29 cellular contexts compared by ENCODE assay signal in the genomic region with DNA sequence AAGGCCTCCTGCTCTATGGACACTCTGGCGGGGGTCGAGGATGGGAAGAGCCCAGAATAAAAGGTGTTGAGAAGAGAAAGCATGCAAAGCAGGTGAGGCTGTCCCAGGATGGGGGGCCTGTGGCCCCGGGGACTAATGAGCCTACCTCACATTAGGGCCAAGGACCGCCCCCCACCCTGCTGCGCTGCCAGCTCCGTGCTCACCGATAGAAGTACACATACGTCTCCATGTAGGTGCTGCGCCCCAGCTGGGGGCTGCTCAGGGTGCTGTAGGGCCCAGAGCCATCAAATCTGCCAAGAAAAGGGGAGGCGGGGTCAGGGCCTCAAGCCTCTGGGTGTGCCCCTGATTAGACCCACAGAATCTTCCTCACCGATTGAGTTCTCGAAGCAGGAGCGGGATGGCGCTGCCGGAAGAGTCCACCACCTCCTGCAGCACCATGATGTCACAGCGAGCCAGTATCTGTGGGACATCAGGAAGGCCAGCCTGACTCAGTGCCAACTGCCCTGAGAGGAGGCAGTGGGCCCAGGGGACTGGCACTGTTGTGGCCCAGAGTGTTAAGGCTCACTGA.
"Had no signal": no experiment of that assay in that cellular context is flagged by ENCODE, and none has a peak within 500 bp of the region (broad histone marks: within the 10 kb centered on the region; RNA-seq: fewer than 3 reads in every experiment).

No MANE protein-coding gene starts in this region.

- FAIRE-seq: islet of Langerhans, urothelium cell line had no signal

- H3K27ac Mint-ChIP-seq: immature natural killer cell; mesothelial cell of epicardium; naive B cell; natural killer cell; nephron progenitor cell; neural progenitor cell; stimulated activated naive CD8-positive, alpha-beta T cell treated with anti-CD3 and anti-CD28 coated beads, Interleukin-15, Interleukin-2, amounts not matched to agents 100 ng/mL and 50 ng/mL, for 24 hours had no signal

- H3K27me3 ChIP-seq: neural progenitor cell, neutrophil, right lobe of liver, suprapubic skin, tibial artery, upper lobe of right lung had no signal

- H3K9ac ChIP-seq: neural progenitor cell, parathyroid adenoma had no signal

- H3K36me3 Mint-ChIP-seq: natural killer cell had no signal

- H3K4me3 Mint-ChIP-seq: immature natural killer cell; mesothelial cell of epicardium; natural killer cell; nephron progenitor cell; neural progenitor cell; stimulated activated naive CD8-positive, alpha-beta T cell treated with anti-CD3 and anti-CD28 coated beads, Interleukin-15, Interleukin-2, amounts not matched to agents 100 ng/mL and 50 ng/mL, for 24 hours had no signal

- H3K4me3 ChIP-seq: left ventricle myocardium inferior, lung, neural progenitor cell, psoas muscle, right lobe of liver, skin epidermis, suprapubic skin, thoracic aorta, tibial artery, upper lobe of right lung had no signal

- H3K4me2 ChIP-seq: neural progenitor cell had no signal

- H3K36me3 ChIP-seq: neural progenitor cell had no signal

- H3K79me2 ChIP-seq: parathyroid adenoma had no signal

- H3K27ac ChIP-seq: left ventricle myocardium inferior, neural progenitor cell, neutrophil, parathyroid adenoma, psoas muscle, right lobe of liver, skin epidermis, suprapubic skin, thoracic aorta, tibial artery, upper lobe of right lung had no signal

- H3K4me1 ChIP-seq: neural progenitor cell, parathyroid adenoma, psoas muscle had no signal

- DNase-seq: hypothalamus; immature natural killer cell; left ventricle myocardium inferior; mesendoderm; naive B cell; natural killer cell; nephron progenitor cell; occipital lobe; psoas muscle; right lobe of liver; stimulated activated CD4-positive, alpha-beta T cell treated with anti-CD3 and anti-CD28 coated beads, Interleukin-12 subunit alpha, Interleukin-12 subunit beta, amount 100 ng/mL, for 4 hours; stimulated activated CD4-positive, alpha-beta T cell treated with anti-CD3 and anti-CD28 coated beads, Interleukin-15, amount 100 ng/mL, for 24 hours; stimulated activated CD4-positive, alpha-beta T cell treated with anti-CD3 and anti-CD28 coated beads, Interleukin-2, amount 100 ng/mL, for 24 hours; stimulated activated CD4-positive, alpha-beta T cell treated with anti-CD3 and anti-CD28 coated beads, Interleukin-4, amount 100 ng/mL, for 1 hour; stimulated activated naive CD4-positive, alpha-beta T cell; trophoblast cell; upper lobe of right lung had no signal

- H3K9me3 ChIP-seq: left ventricle myocardium inferior, neutrophil, psoas muscle, right lobe of liver, suprapubic skin, thoracic aorta, tibial artery, upper lobe of right lung had no signal

- H2AFZ ChIP-seq: neural progenitor cell, parathyroid adenoma had no signal

- ATAC-seq: natural killer cell, psoas muscle, right lobe of liver, upper lobe of right lung had no signal

- H3K27me3 Mint-ChIP-seq: naive B cell; stimulated activated naive CD8-positive, alpha-beta T cell treated with anti-CD3 and anti-CD28 coated beads, Interleukin-15, Interleukin-2, amounts not matched to agents 100 ng/mL and 50 ng/mL, for 24 hours had no signal

- H3K9me3 Mint-ChIP-seq: immature natural killer cell; mesothelial cell of epicardium; natural killer cell; stimulated activated naive CD8-positive, alpha-beta T cell treated with anti-CD3 and anti-CD28 coated beads, Interleukin-15, Interleukin-2, amounts not matched to agents 100 ng/mL and 50 ng/mL, for 24 hours had no signal
